ENCODE assay signal across 9 cellular contexts in the genomic region with DNA sequence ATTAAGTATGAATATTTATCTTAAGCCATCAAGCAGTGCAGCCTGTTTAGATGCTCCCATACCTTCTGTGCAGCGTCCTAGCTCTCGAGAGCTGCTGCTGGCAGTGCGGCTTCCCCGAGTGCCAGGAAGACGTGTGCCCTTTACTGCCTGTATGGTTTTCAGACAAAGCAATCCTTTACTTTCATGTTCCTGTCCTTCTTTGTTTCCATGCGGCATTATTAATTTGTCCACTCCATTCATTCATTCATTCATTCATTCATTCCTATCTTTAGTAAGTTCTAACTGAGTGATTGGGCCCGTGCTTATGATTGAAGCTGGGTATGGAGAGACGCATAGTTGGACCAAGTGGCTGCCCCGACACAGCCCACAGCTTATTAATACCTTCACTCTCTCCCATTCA.
"Had no signal": no experiment of that assay in that cellular context is flagged by ENCODE, and none has a peak within 500 bp of the region (broad histone marks: within the 10 kb centered on the region; RNA-seq: fewer than 3 reads in every experiment).

No MANE protein-coding gene starts in this region.

- H3K4me2 ChIP-seq: KMS-11 had no signal

- FAIRE-seq: H54, HTR-8/SVneo had no signal

- H3K4me3 Mint-ChIP-seq: HFFc6 had no signal

- H3K27ac ChIP-seq: KMS-11 had no signal

- H3K36me3 ChIP-seq: HAP-1 had no signal

- DNase-seq: GOT3, HFFc6, IMR-90, KBM-7 had no signal

- H3K4me3 ChIP-seq: HAP-1 had no signal

- ATAC-seq: HCT116 had no signal

- H3K27ac Mint-ChIP-seq: HFFc6 had no signal

- H3K9ac ChIP-seq: KMS-11 had no signal

- H3K9me3 Mint-ChIP-seq: HFFc6 had no signal

- H3K9me3 ChIP-seq: HAP-1 had no signal
